In the genomic region with DNA sequence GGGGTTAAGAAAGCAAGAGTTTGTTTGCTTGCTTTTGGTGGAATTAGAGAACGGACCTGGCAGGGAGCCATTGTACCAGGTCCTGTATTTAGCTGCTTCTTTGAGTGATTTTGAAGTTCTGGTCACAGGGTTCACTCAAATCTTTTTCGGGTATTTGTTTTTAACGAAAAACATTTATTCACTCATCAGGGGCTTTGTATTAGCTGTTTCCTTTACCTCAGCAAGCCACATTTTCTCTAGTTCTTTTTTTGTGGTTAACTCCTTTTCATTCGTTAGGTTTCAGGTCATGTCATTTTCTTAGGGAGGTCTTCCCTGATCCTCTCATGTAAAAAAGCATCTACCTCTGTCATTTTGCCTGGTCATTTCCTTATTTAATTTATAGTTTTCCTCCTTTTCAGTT, we compare ENCODE assay signal across 19 cellular contexts.
DNase-seq lines count a peak whose midpoint lies in the region; ATAC-seq and TF ChIP-seq lines count a peak whose summit lies in the region.
"Had no signal": no experiment of that assay in that cellular context is flagged by ENCODE, and none has a peak within 500 bp of the region (broad histone marks: within the 10 kb centered on the region; RNA-seq: fewer than 3 reads in every experiment).

No MANE protein-coding gene starts in this region.

- H3F3A ChIP-seq in MM.1S (ENCODE audit: insufficient read depth, low read length) (no peaks in the 10 kb centered on the region), GM23248 (ENCODE audit: insufficient read depth) (no peaks in the 10 kb centered on the region)

- H3K79me2 ChIP-seq in MM.1S (ENCODE audit: low read length), result no peaks in the 10 kb centered on the region
- H3K79me2 ChIP-seq in GM23248 (ENCODE audit: insufficient read depth), result no peaks in the 10 kb centered on the region

- in situ Hi-C loops in GM23248 (cut with MboI), result no loop called here

- H3K9me2 ChIP-seq in MM.1S (replicated peaks; ENCODE audit: insufficient read depth, low read length) (no peaks in the 10 kb centered on the region), GM23248 (ENCODE audit: insufficient read depth) (no peaks in the 10 kb centered on the region)

- no peak overlapping the region for H3K4me3 ChIP-seq in MM.1S (ENCODE audit: low read length)
- H3K4me3 ChIP-seq in retinal pigment epithelial cell (ENCODE audit: low read length), result no peak overlapping the region
- no peak overlapping the region for H3K4me3 ChIP-seq in GM23248
- H3K4me3 ChIP-seq: A549 had no signal

- no peak overlapping the region for H2AFZ ChIP-seq in MM.1S (ENCODE audit: low read length)
- H2AFZ ChIP-seq in GM23248, result no peak overlapping the region

- H3K4me3 Mint-ChIP-seq in activated T-cell treated with anti-CD3 and anti-CD28 coated beads, Interleukin-2, amount 50 U/mL, for 72 hours, result no peak overlapping the region
- H3K4me3 Mint-ChIP-seq: CD4-positive, alpha-beta T cell; H9; IgD-negative memory B cell had no signal

- H3K9me3 ChIP-seq in MM.1S (replicated peaks; ENCODE audit: insufficient read depth, low read length), result no peaks in the 10 kb centered on the region
- no peaks in the 10 kb centered on the region for H3K9me3 ChIP-seq in GM23248 (ENCODE audit: low read depth)
- H3K9me3 ChIP-seq: A549 had no signal

- TF ChIP-seq CTCF in MM.1S (IDR thresholded peaks at IDR 0.05; ENCODE audit: low read length) (no peak), retinal pigment epithelial cell (conservative IDR thresholded peaks at IDR 0.05; ENCODE audit: low read depth, low read length) (no peak)

- peaks cover 0 to 2% of the 10 kb centered on the region in 2 donors for H3K36me3 Mint-ChIP-seq in activated T-cell treated with anti-CD3 and anti-CD28 coated beads, Interleukin-2, amount 50 U/mL, for 72 hours (ENCODE audit: insufficient read depth in 2 of 2)
- H3K36me3 Mint-ChIP-seq: IgD-negative memory B cell had no signal

- H4K20me1 ChIP-seq in MM.1S (ENCODE audit: insufficient read depth, low read length) (no peaks in the 10 kb centered on the region), GM23248 (ENCODE audit: insufficient read depth) (no peaks in the 10 kb centered on the region)

- H3K9ac ChIP-seq in MM.1S (ENCODE audit: low read length) (no peak overlapping the region), GM23248 (no peak overlapping the region)

- H3K27ac Mint-ChIP-seq in activated T-cell treated with anti-CD3 and anti-CD28 coated beads, Interleukin-2, amount 50 U/mL, for 72 hours, result peak overlapping the region; percentile 82
- H3K27ac Mint-ChIP-seq: CD4-positive, alpha-beta T cell; H9; IgD-negative memory B cell had no signal

- no peaks in the 10 kb centered on the region for H3K27me3 Mint-ChIP-seq in activated T-cell treated with anti-CD3 and anti-CD28 coated beads, Interleukin-2, amount 50 U/mL, for 72 hours (ENCODE audit: low read depth)
- H3K27me3 Mint-ChIP-seq: CD4-positive, alpha-beta T cell; IgD-negative memory B cell had no signal

- peaks cover 0 to 12% of the 10 kb centered on the region in 2 donors for H3K9me3 Mint-ChIP-seq in activated T-cell treated with anti-CD3 and anti-CD28 coated beads, Interleukin-2, amount 50 U/mL, for 72 hours

- H3K36me3 ChIP-seq in MM.1S (replicated peaks; ENCODE audit: insufficient read depth, low read length), result no peaks in the 10 kb centered on the region
- H3K36me3 ChIP-seq in GM23248 (ENCODE audit: low read depth), result no peaks in the 10 kb centered on the region

- H3K4me1 ChIP-seq in MM.1S (ENCODE audit: low read length) (0 out of 2 replicates have a peak, but pooled peaks cover 13% of the 10 kb centered on the region), GM23248 (ENCODE audit: insufficient read depth) (no peaks in the 10 kb centered on the region)
- H3K4me1 ChIP-seq: A549 had no signal

- H3K27me3 ChIP-seq in MM.1S (replicated peaks; ENCODE audit: insufficient read depth, low read length) (no peaks in the 10 kb centered on the region), GM23248 (replicated peaks; ENCODE audit: insufficient read depth) (no peaks in the 10 kb centered on the region)

- H3K4me2 ChIP-seq in MM.1S (ENCODE audit: low read depth, low read length), result peak overlapping the region; percentile 22; the same call in 1 of the 2 replicates
- H3K4me2 ChIP-seq in GM23248 (ENCODE audit: unreplicated experiment), result no peak overlapping the region
- H3K4me2 ChIP-seq: A549 had no signal

- H3K4me1 Mint-ChIP-seq in activated T-cell treated with anti-CD3 and anti-CD28 coated beads, Interleukin-2, amount 50 U/mL, for 72 hours (ENCODE audit: low read depth), result no peaks in the 10 kb centered on the region
- H3K4me1 Mint-ChIP-seq: IgD-negative memory B cell had no signal

- ATAC-seq in activated T-cell treated with anti-CD3 and anti-CD28 coated beads, Interleukin-2, amount 50 U/mL, for 72 hours (replicated peaks in 1 of 2), result no peak
- ATAC-seq: A549, HepG2 had no signal

- WGBS in GM23248 (ENCODE audit: low coverage in 1 of 2, low lambda C conversion rate in 2 of 2, missing lambda C conversion rate in 2 of 2), 2 experiments, result 13 to 15% methylated on average over 4 of the region's 4 CpGs

- DNase-seq in activated T-cell treated with anti-CD3 and anti-CD28 coated beads, Interleukin-2, amount 50 U/mL, for 72 hours, result no peak
- DNase-seq in activated T-cell treated with anti-CD3 and anti-CD28 coated beads, Interleukin-2, amount 50 U/mL, for 48 hours, result no peak
- peak; percentile 55 for DNase-seq in MM.1S
- DNase-seq in RPMI8226, result peak; percentile 9
- DNase-seq in retinal pigment epithelial cell (ENCODE audit: low read depth), result peak; percentile 12
- DNase-seq in EL, result no peak
- DNase-seq in GM23248, result no peak
- DNase-seq in COLO829 (ENCODE audit: low spot score), result no peak
- DNase-seq: AML-193; CD4-positive, alpha-beta T cell; DMS153; DMS79 treated with DMSO at 0.1 percent for 48 hours; H9; KBM-7 had no signal

- H3K27ac ChIP-seq in MM.1S (ENCODE audit: low read length) (peak overlapping the region; percentile 17; the same call in 1 of the 2 replicates), GM23248 (no peak overlapping the region)
- H3K27ac ChIP-seq: 22Rv1, A549, C4-2B had no signal

Comparison
In these comparisons a context has a peak if more than half of its experiments do, and no peak if none do; other contexts are left out.
1. DNase-seq: peak in MM.1S (single experiment), RPMI8226 (single experiment) and retinal pigment epithelial cell (single experiment); none in activated T-cell treated with anti-CD3 and anti-CD28 coated beads, Interleukin-2, amount 50 U/mL, for 72 hours (0 of 2), activated T-cell treated with anti-CD3 and anti-CD28 coated beads, Interleukin-2, amount 50 U/mL, for 48 hours (0 of 2), EL (single experiment), GM23248 (single experiment) and COLO829 (single experiment).